Comparison of ENCODE assay signal across 6 cellular contexts in the genomic region with DNA sequence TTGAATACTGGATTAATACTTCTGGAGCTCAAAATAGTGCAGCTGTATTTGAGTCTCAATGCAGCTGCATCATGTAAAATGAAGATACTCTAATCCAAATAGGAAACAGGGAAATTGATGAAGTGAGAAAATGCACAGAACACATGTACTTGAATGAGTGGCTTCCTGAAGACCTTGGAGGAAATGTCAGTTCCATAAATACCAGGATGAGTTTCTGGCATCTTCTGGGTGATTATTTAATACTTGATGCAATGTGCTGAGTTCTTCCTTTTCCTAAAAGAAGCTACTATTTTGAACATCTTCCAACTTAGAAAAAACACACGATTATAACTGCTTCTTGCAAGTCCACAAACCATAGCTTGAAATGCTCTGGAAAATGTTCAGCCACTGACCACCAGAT.
"Had no signal": no experiment of that assay in that cellular context is flagged by ENCODE, and none has a peak within 500 bp of the region (broad histone marks: within the 10 kb centered on the region; RNA-seq: fewer than 3 reads in every experiment).

No MANE protein-coding gene starts in this region.

- DNase-seq: H9, HCEC 1CT, IMR-90, KG1 had no signal

- H3K4me3 ChIP-seq: GM23338, K562 had no signal

- H2AFZ ChIP-seq: GM23338 had no signal

- H3K4me2 ChIP-seq: GM23338 had no signal
